Comparison of ENCODE assay signal across 9 cellular contexts in the genomic region with DNA sequence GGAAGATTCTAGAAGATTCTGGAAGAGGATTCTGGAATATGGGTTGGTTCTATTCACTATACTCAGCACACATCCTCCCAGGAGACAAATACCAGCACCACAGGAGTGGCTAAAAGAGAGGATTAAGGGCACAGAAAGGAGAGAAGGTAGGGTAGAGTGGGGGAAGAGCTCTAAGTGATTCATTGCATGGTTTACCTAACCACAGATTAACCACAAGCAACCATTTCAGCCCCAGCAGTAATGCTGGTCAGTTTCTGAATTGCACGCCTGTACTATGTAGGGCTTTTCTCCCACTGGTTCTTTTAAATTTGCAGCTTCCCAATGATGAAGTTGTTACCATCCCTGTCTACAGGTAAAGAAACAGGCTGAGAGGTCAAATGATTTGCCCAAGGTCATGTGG.
DNase-seq lines count a peak whose midpoint lies in the region; ATAC-seq and TF ChIP-seq lines count a peak whose summit lies in the region.
"Had no signal": no experiment of that assay in that cellular context is flagged by ENCODE, and none has a peak within 500 bp of the region (broad histone marks: within the 10 kb centered on the region; RNA-seq: fewer than 3 reads in every experiment).

No MANE protein-coding gene starts in this region.

- H3K4me3 ChIP-seq in cardiac fibroblast (replicated peaks in 1 of 2; ENCODE audit: low read depth in 2 of 2, low read length in 2 of 2): no peak overlapping the region

- peak; percentile 86 for ATAC-seq in GM19463 (IDR thresholded peaks at IDR 0.05; ENCODE audit: unreplicated experiment)

- TF ChIP-seq CTCF in cardiac fibroblast (IDR thresholded peaks at IDR 0.05; ENCODE audit: low read depth, low read length): no peak

- peak; percentile 8 for DNase-seq in AML-193 (lab: John Stamatoyannopoulos, UW)
- peak; percentile 27 for DNase-seq in HK-2 (ENCODE audit: unreplicated experiment)
- DNase-seq in cardiac fibroblast (ENCODE audit: low read depth in 2 of 2): peak; percentile 7 to 10
- no peak for DNase-seq in OCI-M2 (lab: John Stamatoyannopoulos, UW; ENCODE audit: unreplicated experiment)
- DNase-seq in DMS 273 (lab: John Stamatoyannopoulos, UW; ENCODE audit: unreplicated experiment): no peak
- DNase-seq in NCI-H1092 treated with DMSO at 0.1 percent for 48 hours (lab: John Stamatoyannopoulos, UW): no peak
- DNase-seq in HuH-7.5 (ENCODE audit: low spot score): no peak
- DNase-seq: activated T-cell treated with anti-CD3 and anti-CD28 coated beads for 4 hours had no signal

Comparison
In these comparisons a context has a peak if more than half of its experiments do, and no peak if none do; other contexts are left out.
1. DNase-seq: peak in AML-193 (2 of 2), HK-2 (single experiment) and cardiac fibroblast (2 of 2); none in OCI-M2 (single experiment), DMS 273 (single experiment), NCI-H1092 treated with DMSO at 0.1 percent for 48 hours (single experiment) and HuH-7.5 (single experiment).